Comparison of ENCODE assay signal across 8 cellular contexts in the genomic region with DNA sequence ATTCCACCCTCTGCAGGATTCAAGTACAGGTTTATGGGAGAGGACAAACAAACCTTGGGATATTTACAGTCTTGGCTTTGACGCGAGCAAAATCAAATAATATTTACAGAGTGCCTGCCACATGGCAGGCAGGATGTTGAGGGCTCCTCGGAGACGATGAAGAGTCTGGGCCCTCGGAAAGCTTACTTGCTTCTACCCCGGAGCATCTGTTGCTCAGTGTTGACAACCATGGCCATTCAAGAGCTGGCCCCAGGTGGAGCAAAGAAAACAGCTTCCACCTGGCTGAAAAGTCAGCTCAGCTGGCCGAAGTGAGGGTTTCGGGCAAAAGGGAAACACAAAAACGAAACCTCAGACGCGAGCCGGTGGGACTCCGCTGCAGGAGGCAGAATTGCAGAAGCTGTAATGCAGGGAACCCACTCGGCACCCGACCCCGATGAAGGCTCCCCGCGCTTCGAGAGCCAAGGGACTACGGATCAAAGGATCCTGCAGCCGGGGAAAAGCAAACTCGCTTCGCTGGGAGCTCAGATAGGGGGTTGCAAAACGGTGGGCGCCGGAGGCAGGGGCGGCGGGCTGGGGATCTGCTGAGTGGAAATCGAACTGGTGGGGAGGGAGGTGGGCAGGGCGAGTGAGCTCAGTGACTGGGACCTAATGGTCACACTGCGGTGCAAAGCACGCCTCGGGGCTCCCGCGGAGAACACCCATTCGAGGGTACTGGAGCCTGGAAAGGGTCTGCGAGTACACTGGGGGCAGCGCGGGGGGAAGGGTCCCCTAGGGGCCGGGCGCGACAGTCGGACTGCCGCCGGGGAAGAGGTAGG. TPM values are rescaled to one million over a fixed set of nuclear protein-coding genes. Genes with fewer than 3 reads are reported as not detected.
A peak's percentile ranks its signal among the peaks of the same experiment; 100 is the strongest.
DNase-seq lines count a peak whose midpoint lies in the region; ATAC-seq, FAIRE-seq and TF ChIP-seq lines count a peak whose summit lies in the region.

No MANE protein-coding gene starts in this region.

- POLR2A ChIA-PET in A549 (lab: Yijun Ruan, JAX) = no interaction called here

- TF ChIP-seq CTCF in A549 (IDR thresholded peaks at IDR 0.05) (no peak), psoas muscle (IDR thresholded peaks at IDR 0.05) (no peak)

- FAIRE-seq in A549 (lab: Jason Lieb, UNC) = no peak

- H3K9me3 Mint-ChIP-seq in activated naive CD8-positive, alpha-beta T cell treated with anti-CD3 and anti-CD28 coated beads for 36 hours = peaks cover 14% of the 10 kb centered on the region

- peak overlapping the region; percentile 98 for H3K4me2 ChIP-seq in A549

- no peak for TF ChIP-seq RAD21 in A549 (conservative IDR thresholded peaks at IDR 0.05 in 1 of 2, IDR thresholded peaks at IDR 0.05 in 1 of 2)

- H3K27me3 ChIP-seq in right cardiac atrium (ENCODE audit: control insufficient read depth, insufficient read depth) = no peaks in the 10 kb centered on the region
- H3K27me3 ChIP-seq in psoas muscle (ENCODE audit: insufficient read depth in 3 of 3, low read length in 2 of 3) = no peaks in the 10 kb centered on the region

- CTCF ChIA-PET in A549 (lab: Yijun Ruan, JAX) = no interaction called here

- 13% methylated on average over 20 of the region's 45 CpGs for WGBS in A549 (ENCODE audit: missing lambda C conversion rate)
- WGBS in right cardiac atrium = under 1% methylated on average over 45 of the region's 45 CpGs
- 0 to 1% (median 0%) methylated on average over 34 to 45 of the region's 45 CpGs for WGBS in psoas muscle, 3 donors

- TF ChIP-seq POLR2A in A549 (IDR thresholded peaks at IDR 0.05; ENCODE audit: low read length) = no peak

- no peaks in the 10 kb centered on the region for H3K4me1 ChIP-seq in A549
- H3K4me1 ChIP-seq in right cardiac atrium (ENCODE audit: control insufficient read depth, insufficient read depth, low read length) = peaks cover 12% of the 10 kb centered on the region
- H3K4me1 ChIP-seq in psoas muscle = peaks cover 46% of the 10 kb centered on the region

- H3K4me1 Mint-ChIP-seq in activated naive CD8-positive, alpha-beta T cell treated with anti-CD3 and anti-CD28 coated beads for 36 hours = peaks cover 46% of the 10 kb centered on the region

- no peaks in the 10 kb centered on the region for H3K36me3 ChIP-seq in psoas muscle (ENCODE audit: insufficient read depth in 1 of 2, low read depth in 1 of 2)

- H3K27ac Mint-ChIP-seq in activated naive CD8-positive, alpha-beta T cell treated with anti-CD3 and anti-CD28 coated beads for 36 hours = peak overlapping the region; percentile 97

- peak overlapping the region; percentile 31 to 74; a peak in 4 of 6 replicates for H3K27ac ChIP-seq in A549
- H3K27ac ChIP-seq in right cardiac atrium (ENCODE audit: low read length) = peak overlapping the region; percentile 63
- H3K27ac ChIP-seq in psoas muscle = peak overlapping the region; percentile 91

- peak overlapping the region; percentile 63 for H3K4me3 ChIP-seq in A549
- peak overlapping the region; percentile 78 for H3K4me3 ChIP-seq in right cardiac atrium (ENCODE audit: low read length)
- peak overlapping the region; percentile 88 for H3K4me3 ChIP-seq in psoas muscle

- H3K27me3 Mint-ChIP-seq in activated naive CD8-positive, alpha-beta T cell treated with anti-CD3 and anti-CD28 coated beads for 36 hours = no peaks in the 10 kb centered on the region

- ATAC-seq in A549 (peak; percentile 27; a peak in 5 of 6 replicates), GM18867 (IDR thresholded peaks at IDR 0.05; ENCODE audit: unreplicated experiment) (peak; percentile 25), HG03097 (IDR thresholded peaks at IDR 0.05; ENCODE audit: low FRiP score, unreplicated experiment) (peak; percentile 5), right cardiac atrium (peak; percentile 22 to 32), psoas muscle (peak; percentile 6 to 25 (median 15))

- intact Hi-C loops in right cardiac atrium (cut with DNase I) = loop anchor here (5.0 to 10.0 kb wide), 3 partner anchors 51 to 61 kb away; no protein-coding TSS in a partner anchor
- intact Hi-C loops in psoas muscle (cut with DNase I) = loop anchor here in 1 of 2 donors (5.0 kb wide), 2 partner anchors 44 to 84 kb away; no protein-coding TSS in a partner anchor

- peaks cover 35% of the 10 kb centered on the region for H3K36me3 Mint-ChIP-seq in activated naive CD8-positive, alpha-beta T cell treated with anti-CD3 and anti-CD28 coated beads for 36 hours

- no peak for TF ChIP-seq EP300 in A549 (IDR thresholded peaks at IDR 0.05)

- H3K4me3 Mint-ChIP-seq in activated naive CD8-positive, alpha-beta T cell treated with anti-CD3 and anti-CD28 coated beads for 36 hours = peak overlapping the region; percentile 95

- no peaks in the 10 kb centered on the region for H3K9me3 ChIP-seq in A549
- no peaks in the 10 kb centered on the region for H3K9me3 ChIP-seq in right cardiac atrium (ENCODE audit: control insufficient read depth, low read length)
- H3K9me3 ChIP-seq in psoas muscle = no peaks in the 10 kb centered on the region

- DNase-seq in A549 (ENCODE audit: low read depth in 1 of 2, low spot score in 1 of 2) = peak in 1 of 2 experiments; percentile 3
- DNase-seq in RPMI8226 = peak; percentile 79
- peak; percentile 61 for DNase-seq in activated naive CD8-positive, alpha-beta T cell treated with anti-CD3 and anti-CD28 coated beads for 36 hours
- peak; percentile 37 to 81 (median 80) for DNase-seq in right cardiac atrium
- peak; percentile 36 to 64 for DNase-seq in psoas muscle
- no peak for DNase-seq in dedifferentiated amniotic fluid mesenchymal stem cell (ENCODE audit: extremely low spot score)

TF ChIP-seq in A549, 52 proteins besides CTCF, POLR2A, EP300 and RAD21:
- TF ChIP-seq RNF2 (IDR thresholded peaks at IDR 0.05; ENCODE audit: borderline replicate concordance, low read depth) (no peak), NPAS2 (CRISPR knock-in tag; IDR thresholded peaks at IDR 0.05; ENCODE audit: borderline replicate concordance) (no peak), TP53 (CRISPR knock-in tag; IDR thresholded peaks at IDR 0.05) (no peak), NFE2L2 (conservative IDR thresholded peaks at IDR 0.05; ENCODE audit: low read length) (no peak), EHMT2 (IDR thresholded peaks at IDR 0.05; ENCODE audit: low read depth) (no peak), HDAC2 (IDR thresholded peaks at IDR 0.05) (no peak), POLR2AphosphoS2 (conservative IDR thresholded peaks at IDR 0.05; ENCODE audit: low read length) (no peak), HOXB13 (CRISPR knock-in tag; IDR thresholded peaks at IDR 0.05; ENCODE audit: low read depth) (no peak), CEBPB (IDR thresholded peaks at IDR 0.05) (no peak), KDM5A (IDR thresholded peaks at IDR 0.05) (no peak), KDM1A (IDR thresholded peaks at IDR 0.05; ENCODE audit: low read depth) (no peak), ZFP36 (IDR thresholded peaks at IDR 0.05; ENCODE audit: borderline replicate concordance, partially characterized antibody) (no peak), CBX2 (IDR thresholded peaks at IDR 0.05; ENCODE audit: borderline replicate concordance, low read depth) (no peak), CHD2 (IDR thresholded peaks at IDR 0.05; ENCODE audit: low read length, partially characterized antibody) (no peak)
- TF ChIP-seq, protein P1, sequence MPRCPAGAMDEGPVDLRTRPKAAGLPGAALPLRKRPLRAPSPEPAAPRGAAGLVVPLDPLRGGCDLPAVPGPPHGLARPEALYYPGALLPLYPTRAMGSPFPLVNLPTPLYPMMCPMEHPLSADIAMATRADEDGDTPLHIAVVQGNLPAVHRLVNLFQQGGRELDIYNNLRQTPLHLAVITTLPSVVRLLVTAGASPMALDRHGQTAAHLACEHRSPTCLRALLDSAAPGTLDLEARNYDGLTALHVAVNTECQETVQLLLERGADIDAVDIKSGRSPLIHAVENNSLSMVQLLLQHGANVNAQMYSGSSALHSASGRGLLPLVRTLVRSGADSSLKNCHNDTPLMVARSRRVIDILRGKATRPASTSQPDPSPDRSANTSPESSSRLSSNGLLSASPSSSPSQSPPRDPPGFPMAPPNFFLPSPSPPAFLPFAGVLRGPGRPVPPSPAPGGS (IDR thresholded peaks at IDR 0.05) = no peak

RNA-seq across cellular contexts. Expression of a gene that starts 0.8 kb away (rescaled TPM):
- 0.25 and 0.33 TPM in 2 replicates for polyA plus RNA-seq in A549 (2011; rRNA removed)
- 0.03 and 0.13 TPM in 2 replicates for polyA plus RNA-seq in A549 (2012; cell fraction: cytosol; rRNA removed)
- 0.04 and 0.05 TPM in 2 replicates for polyA plus RNA-seq in A549 (2012; cell fraction: nucleus; rRNA removed)
- 0.06 to 0.08 TPM (median 0.07 TPM) in 3 replicates for polyA plus RNA-seq in A549 (2017; fragmentation: RNase III; extraction: RNeasy Plus Mini Kit Qiagen cat#74134 plus additional on column Dnase treatment)
- 0.44 and 0.83 TPM in 2 replicates for polyA minus RNA-seq in A549 (2011; rRNA and poly(A)+ RNA removed)
- 10 to 100 TPM; 23.8 to 24.7 TPM for total RNA-seq in activated naive CD8-positive, alpha-beta T cell treated with anti-CD3 and anti-CD28 coated beads for 36 hours
- 10 to 100 TPM; 18.8 to 28.2 (median 23.1) TPM for total RNA-seq in right cardiac atrium
- polyA plus RNA-seq in right cardiac atrium = 9.5 TPM
- total RNA-seq in psoas muscle = 10 to 100 TPM; 13.8 to 26.5 (median 18.2) TPM
- polyA plus RNA-seq in psoas muscle = 10 to 100 TPM in 1 of 3 donors, 1 to 10 TPM in 2; 2.2 to 14.7 (median 4.0) TPM
